ENCODE assay signal across 8 cellular contexts in the genomic region with DNA sequence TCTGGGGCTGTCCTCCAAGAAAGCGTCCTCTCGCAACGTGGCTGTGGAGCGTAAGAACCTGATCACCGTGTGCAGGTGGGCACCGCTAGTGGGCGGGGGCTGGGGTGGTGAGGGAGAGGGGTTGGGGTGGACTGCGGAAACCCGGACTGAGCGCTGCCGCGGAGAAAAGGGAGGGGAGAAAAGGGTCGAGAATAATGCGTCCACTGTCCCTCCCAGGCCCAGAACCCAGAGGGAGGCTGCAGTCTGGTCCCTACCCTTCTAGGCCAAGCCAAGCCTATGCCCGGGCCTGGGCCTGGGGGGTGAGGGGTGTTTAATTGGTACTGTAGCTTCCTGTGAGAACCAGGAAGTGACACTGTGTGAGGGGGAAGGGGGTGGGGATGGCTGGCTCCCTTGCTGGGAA. TPM values are rescaled to one million over a fixed set of nuclear protein-coding genes. Genes with fewer than 3 reads are reported as not detected.
DNase-seq lines count a peak whose midpoint lies in the region; ATAC-seq and TF ChIP-seq lines count a peak whose summit lies in the region.

No MANE protein-coding gene starts in this region.

- H3K4me1 Mint-ChIP-seq in activated naive CD8-positive, alpha-beta T cell treated with anti-CD3 and anti-CD28 coated beads, Interleukin-2, amount 10 ng/mL, durations not matched to agents 7 days and 5 days, result peaks cover 13% of the 10 kb centered on the region

- H3K9me3 ChIP-seq in upper lobe of left lung, result no peaks in the 10 kb centered on the region

- no peak for TF ChIP-seq POLR2A in upper lobe of left lung (IDR thresholded peaks at IDR 0.05)

- no peak overlapping the region for H3K27ac Mint-ChIP-seq in activated naive CD8-positive, alpha-beta T cell treated with anti-CD3 and anti-CD28 coated beads, Interleukin-2, amount 10 ng/mL, durations not matched to agents 7 days and 5 days

- H3K4me1 ChIP-seq in upper lobe of left lung, result peaks cover 18 to 20% (median 19%) of the 10 kb centered on the region in 4 donors

- H3K9me3 Mint-ChIP-seq in activated naive CD8-positive, alpha-beta T cell treated with anti-CD3 and anti-CD28 coated beads, Interleukin-2, amount 10 ng/mL, durations not matched to agents 7 days and 5 days, result no peaks in the 10 kb centered on the region

- peak overlapping the region in 3 of 4 donors; percentile 39 to 51 (median 51) for H3K4me3 ChIP-seq in upper lobe of left lung

- DNase-seq in Right ventricle myocardium superior (no peak), cardiac septum (ENCODE audit: low spot score) (no peak), left colon (no peak), upper lobe of left lung (no peak), NCI-H446 (lab: John Stamatoyannopoulos, UW) (no peak), MV-4-11 (lab: John Stamatoyannopoulos, UW) (no peak)
- DNase-seq in activated naive CD8-positive, alpha-beta T cell treated with anti-CD3 and anti-CD28 coated beads, Interleukin-2, amount 10 ng/mL, durations not matched to agents 7 days and 5 days, result no peak

- peaks cover 33% of the 10 kb centered on the region for H3K27me3 Mint-ChIP-seq in activated naive CD8-positive, alpha-beta T cell treated with anti-CD3 and anti-CD28 coated beads, Interleukin-2, amount 10 ng/mL, durations not matched to agents 7 days and 5 days

- peak overlapping the region; percentile 48 for H3K4me3 Mint-ChIP-seq in activated naive CD8-positive, alpha-beta T cell treated with anti-CD3 and anti-CD28 coated beads, Interleukin-2, amount 10 ng/mL, durations not matched to agents 7 days and 5 days

- intact Hi-C loops in Right ventricle myocardium superior (cut with DNase I) (no loop called here), cardiac septum (cut with DNase I) (no loop called here), left colon (cut with DNase I, micrococcal nuclease) (no loop called here)

- peak; percentile 3 for ATAC-seq in Right ventricle myocardium superior (ENCODE audit: poor library complexity)
- no peak for ATAC-seq in activated naive CD8-positive, alpha-beta T cell treated with anti-CD3 and anti-CD28 coated beads, Interleukin-2, amount 10 ng/mL, durations not matched to agents 7 days and 5 days (ENCODE audit: low read depth)
- ATAC-seq in left colon, result peak; percentile 25
- peak; percentile 1 to 5 for ATAC-seq in upper lobe of left lung (ENCODE audit: low FRiP score in 2 of 2)
- ATAC-seq in GM21786 (IDR thresholded peaks at IDR 0.05; ENCODE audit: unreplicated experiment), result no peak

- H3K36me3 ChIP-seq in upper lobe of left lung, result no peaks in the 10 kb centered on the region

- no peak for TF ChIP-seq EP300 in upper lobe of left lung (IDR thresholded peaks at IDR 0.05)

- 2 to 7% methylated on average over 8 to 15 of the region's 15 CpGs for WGBS in upper lobe of left lung, 2 donors

- no peaks in the 10 kb centered on the region for H3K36me3 Mint-ChIP-seq in activated naive CD8-positive, alpha-beta T cell treated with anti-CD3 and anti-CD28 coated beads, Interleukin-2, amount 10 ng/mL, durations not matched to agents 7 days and 5 days

- POLR2A ChIA-PET in activated naive CD8-positive, alpha-beta T cell treated with anti-CD3 and anti-CD28 coated beads, Interleukin-2, amount 10 ng/mL, durations not matched to agents 7 days and 5 days (lab: Charles Lee), result interaction anchor here (0.8 to 1.7 kb wide), 3 partner anchors 88 to 99 kb away, joined by 4 to 7 read pairs (median 5); no protein-coding TSS in a partner anchor

- no peaks in the 10 kb centered on the region for H3K27me3 ChIP-seq in upper lobe of left lung

- TF ChIP-seq CTCF in upper lobe of left lung (IDR thresholded peaks at IDR 0.05), result no peak

- H3K27ac ChIP-seq in upper lobe of left lung, result no peak overlapping the region

RNA-seq across cellular contexts. Expression of a gene that starts 0.5 kb away (rescaled TPM):
- total RNA-seq in Right ventricle myocardium superior, result 0.22 TPM
- total RNA-seq in cardiac septum, result 0.97 TPM
- under 1 TPM in 1 of 2 experiments, not detected in 1; 0.50 TPM for total RNA-seq in activated naive CD8-positive, alpha-beta T cell treated with anti-CD3 and anti-CD28 coated beads, Interleukin-2, amount 10 ng/mL, durations not matched to agents 7 days and 5 days
- total RNA-seq in left colon, result 1 to 10 TPM in 1 of 2 donors, under 1 TPM in 1; 0.46 to 1.5 TPM
- total RNA-seq in upper lobe of left lung, result 1 to 10 TPM in 2 of 6 donors, under 1 TPM in 1, not detected in 3; 0.13 to 2.6 (median 1.0) TPM

RNA-seq across cellular contexts. Expression of a gene that starts 15.8 kb away (rescaled TPM):
- total RNA-seq in Right ventricle myocardium superior (45.0 TPM), cardiac septum (53.4 TPM), left colon (100 to 1,000 TPM; 137 to 148 TPM), upper lobe of left lung (100 to 1,000 TPM in 3 of 6 donors, 10 to 100 TPM in 3; 56.8 to 144 (median 98.6) TPM)
- 100 to 1,000 TPM; 104 to 117 TPM for total RNA-seq in activated naive CD8-positive, alpha-beta T cell treated with anti-CD3 and anti-CD28 coated beads, Interleukin-2, amount 10 ng/mL, durations not matched to agents 7 days and 5 days

RNA-seq across cellular contexts. Expression of a gene that starts 36.2 kb away (rescaled TPM):
- total RNA-seq in Right ventricle myocardium superior (135 TPM), cardiac septum (130 TPM), left colon (100 to 1,000 TPM; 439 to 572 TPM), upper lobe of left lung (1,000 to 10,000 TPM in 4 of 6 donors, 100 to 1,000 TPM in 2; 439 to 1,887 (median 1,220) TPM)
- total RNA-seq in activated naive CD8-positive, alpha-beta T cell treated with anti-CD3 and anti-CD28 coated beads, Interleukin-2, amount 10 ng/mL, durations not matched to agents 7 days and 5 days, result 10 to 100 TPM; 53.5 to 58.8 TPM

RNA-seq across cellular contexts. Expression of a gene that starts 40.9 kb away (rescaled TPM):
- total RNA-seq in Right ventricle myocardium superior (0.30 TPM), cardiac septum (4.0 TPM), left colon (not detected), upper lobe of left lung (1 to 10 TPM in 3 of 6 donors, under 1 TPM in 2, not detected in 1; 0.46 to 6.3 (median 1.0) TPM)
- total RNA-seq in activated naive CD8-positive, alpha-beta T cell treated with anti-CD3 and anti-CD28 coated beads, Interleukin-2, amount 10 ng/mL, durations not matched to agents 7 days and 5 days, result not detected

RNA-seq across cellular contexts. Expression of a gene that starts 54.8 kb away (rescaled TPM):
- 0.62 TPM for total RNA-seq in Right ventricle myocardium superior
- 0.62 TPM for total RNA-seq in cardiac septum
- total RNA-seq in activated naive CD8-positive, alpha-beta T cell treated with anti-CD3 and anti-CD28 coated beads, Interleukin-2, amount 10 ng/mL, durations not matched to agents 7 days and 5 days, result under 1 TPM; 0.37 to 0.69 TPM
- under 1 TPM; 0.24 to 0.67 TPM for total RNA-seq in left colon
- total RNA-seq in upper lobe of left lung, result 1 to 10 TPM in 2 of 6 donors, under 1 TPM in 3, not detected in 1; 0.61 to 4.6 (median 0.98) TPM

Comparison
In these comparisons a context has a peak if more than half of its experiments do, and no peak if none do; other contexts are left out.
1. ATAC-seq: peak in Right ventricle myocardium superior (single experiment), left colon (single experiment) and upper lobe of left lung (2 of 2); none in activated naive CD8-positive, alpha-beta T cell treated with anti-CD3 and anti-CD28 coated beads, Interleukin-2, amount 10 ng/mL, durations not matched to agents 7 days and 5 days (single experiment) and GM21786 (single experiment).